ENCODE assay signal across 12 cellular contexts in the genomic region with DNA sequence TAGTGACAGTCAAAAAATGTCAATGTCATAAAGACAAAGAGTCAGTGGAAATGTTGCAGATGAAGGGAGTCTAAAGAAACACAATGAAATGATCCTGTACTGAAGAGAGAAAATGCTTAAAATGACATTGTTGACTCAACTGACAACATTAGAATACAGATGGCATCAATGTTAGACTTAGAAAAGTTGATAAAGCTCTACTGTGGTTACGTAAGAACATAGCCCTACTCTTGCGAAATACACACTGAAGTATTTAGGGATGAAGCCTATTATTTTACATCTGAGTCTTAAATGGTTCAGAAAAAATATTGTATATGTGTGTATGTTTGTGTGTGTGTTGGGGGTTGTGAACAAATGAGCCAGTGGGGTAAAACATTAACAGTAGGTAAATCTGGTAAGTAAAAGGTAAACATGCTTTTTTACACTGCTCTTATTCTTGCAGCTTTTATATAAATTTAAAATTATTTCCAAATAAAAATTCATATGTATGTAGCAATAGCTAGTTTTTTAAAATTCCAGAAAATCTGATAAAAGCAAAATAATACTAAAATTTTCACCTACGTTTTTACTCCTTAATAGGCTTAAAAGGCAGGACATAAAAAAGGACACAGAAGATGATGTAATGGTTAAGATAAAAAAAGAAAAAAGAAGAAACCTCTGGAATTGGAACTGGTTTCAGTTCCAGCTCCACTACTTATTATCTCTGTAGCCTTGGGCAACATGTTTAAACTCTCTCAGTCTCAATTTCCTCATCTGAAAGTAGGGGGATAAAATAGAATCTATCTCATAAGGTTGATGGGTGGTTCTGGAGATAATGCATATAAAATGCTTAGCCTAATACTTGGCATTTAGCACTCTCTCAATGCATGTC. TPM values are rescaled to one million over a fixed set of nuclear protein-coding genes. Genes with fewer than 3 reads are reported as not detected.
DNase-seq lines count a peak whose midpoint lies in the region; ATAC-seq and TF ChIP-seq lines count a peak whose summit lies in the region.
"Had no signal": no experiment of that assay in that cellular context is flagged by ENCODE, and none has a peak within 500 bp of the region (broad histone marks: within the 10 kb centered on the region; RNA-seq: fewer than 3 reads in every experiment).

No MANE protein-coding gene starts in this region.

- POLR2A ChIA-PET in GM10248 (lab: Yijun Ruan, JAX), result no interaction called here

- H3K4me3 Mint-ChIP-seq in stimulated activated naive B cell treated with anti-CD40 and anti-IgM and Interleukin-4, amounts not matched to agents 10 μg/mL and 1 μg/mL and 100 μg/mL, for 72 hours, result no peak overlapping the region
- H3K4me3 Mint-ChIP-seq: neural crest cell had no signal

- H3K36me3 ChIP-seq in SK-N-MC (ENCODE audit: insufficient read depth, low read length) (no peaks in the 10 kb centered on the region), skeletal muscle tissue (ENCODE audit: control insufficient read depth in 3 of 3, insufficient read depth in 3 of 3, low read length in 3 of 3) (peaks cover 0 to 4% (median 3%) of the 10 kb centered on the region in 3 donors)

- H3K9me3 ChIP-seq in SK-N-MC (ENCODE audit: low read depth, low read length) (no peaks in the 10 kb centered on the region), skeletal muscle tissue (ENCODE audit: control insufficient read depth in 3 of 3, low read length in 3 of 3) (no peaks in the 10 kb centered on the region)
- H3K9me3 ChIP-seq: testis had no signal

- ATAC-seq in HG02610 (IDR thresholded peaks at IDR 0.05; ENCODE audit: unreplicated experiment), result no peak
- ATAC-seq in stimulated activated naive B cell treated with anti-CD40 and anti-IgM and Interleukin-4, amounts not matched to agents 10 μg/mL and 1 μg/mL and 100 μg/mL, for 72 hours (replicated peaks), result no peak

- TF ChIP-seq CTCF in HL-60 (IDR thresholded peaks at IDR 0.05; ENCODE audit: insufficient read depth, low read length), result no peak
- no peak for TF ChIP-seq CTCF in fibroblast of the aortic adventitia (IDR thresholded peaks at IDR 0.05; ENCODE audit: insufficient read depth, low read length)
- TF ChIP-seq CTCF in GM10248 (IDR thresholded peaks at IDR 0.05; ENCODE audit: control extremely low read depth, extremely low read depth, low read depth, missing control alignments), result no peak

- DNase-seq in HL-60 (ENCODE audit: low read depth in 1 of 2, low spot score in 1 of 2) (peak; percentile 10 to 38), SK-N-MC (ENCODE audit: low read depth, low spot score) (peak; percentile 58), fibroblast of the aortic adventitia (ENCODE audit: low read depth) (peak; percentile 79), GM10248 (ENCODE audit: extremely low spot score) (no peak), ecto neural progenitor cell (ENCODE audit: low spot score) (no peak)
- DNase-seq in stimulated activated naive B cell treated with anti-CD40 and anti-IgM and Interleukin-4, amounts not matched to agents 10 μg/mL and 1 μg/mL and 100 μg/mL, for 72 hours, result no peak
- DNase-seq: activated CD8-positive, alpha-beta memory T cell treated with anti-CD3 and anti-CD28 coated beads, Interleukin-2, amount 50 U/mL, for 48 hours; stimulated activated CD4-positive, alpha-beta T cell treated with anti-CD3 and anti-CD28 coated beads, Interleukin-4, amount 100 ng/mL, for 24 hours; testis had no signal

- H3K27me3 ChIP-seq in HL-60 (ENCODE audit: insufficient read depth, poor library complexity, severe bottlenecking) (no peaks in the 10 kb centered on the region), skeletal muscle tissue (ENCODE audit: control insufficient read depth in 3 of 3, insufficient read depth in 3 of 3, low read length in 3 of 3) (no peaks in the 10 kb centered on the region)
- H3K27me3 ChIP-seq: testis had no signal

- H3K27me3 Mint-ChIP-seq in stimulated activated naive B cell treated with anti-CD40 and anti-IgM and Interleukin-4, amounts not matched to agents 10 μg/mL and 1 μg/mL and 100 μg/mL, for 72 hours, result peaks cover 10 to 15% of the 10 kb centered on the region in 2 donors

- no peak overlapping the region for H3K4me3 ChIP-seq in HL-60 (replicated peaks; ENCODE audit: insufficient read depth, low read length)
- no peak overlapping the region for H3K4me3 ChIP-seq in SK-N-MC
- H3K4me3 ChIP-seq in fibroblast of the aortic adventitia (ENCODE audit: low read depth, low read length), result no peak overlapping the region
- no peak overlapping the region for H3K4me3 ChIP-seq in skeletal muscle tissue (ENCODE audit: low read length in 3 of 3)
- H3K4me3 ChIP-seq: testis had no signal

- H3K4me1 Mint-ChIP-seq in stimulated activated naive B cell treated with anti-CD40 and anti-IgM and Interleukin-4, amounts not matched to agents 10 μg/mL and 1 μg/mL and 100 μg/mL, for 72 hours, result no peaks in the 10 kb centered on the region
- H3K4me1 Mint-ChIP-seq: neural crest cell had no signal

- no peak overlapping the region for H3K9ac ChIP-seq in SK-N-MC (ENCODE audit: insufficient read length)
- H3K9ac ChIP-seq in skeletal muscle tissue (ENCODE audit: low read depth in 1 of 3, low read length in 3 of 3), result no peak overlapping the region

- no peak overlapping the region for H3K27ac Mint-ChIP-seq in stimulated activated naive B cell treated with anti-CD40 and anti-IgM and Interleukin-4, amounts not matched to agents 10 μg/mL and 1 μg/mL and 100 μg/mL, for 72 hours

- CTCF ChIA-PET in GM10248 (lab: Yijun Ruan, JAX), result interaction anchor here (1.2 kb wide), 1 partner anchor 88 kb away, joined by 3 read pairs; the partner anchor contains the start of gene SLC2A8

- H3K27ac ChIP-seq in HL-60 (replicated peaks), result no peak overlapping the region
- no peak overlapping the region; the same call in 1 of the 2 replicates for H3K27ac ChIP-seq in SK-N-MC
- peak overlapping the region; percentile 16 for H3K27ac ChIP-seq in skeletal muscle tissue (ENCODE audit: low read depth, low read length)
- H3K27ac ChIP-seq: testis had no signal

- H3K4me1 ChIP-seq in skeletal muscle tissue (ENCODE audit: control insufficient read depth in 3 of 3, insufficient read depth in 3 of 3, low read length in 3 of 3), result peaks cover 14 to 20% (median 19%) of the 10 kb centered on the region in 3 donors

- H3K36me3 Mint-ChIP-seq in stimulated activated naive B cell treated with anti-CD40 and anti-IgM and Interleukin-4, amounts not matched to agents 10 μg/mL and 1 μg/mL and 100 μg/mL, for 72 hours, result no peaks in the 10 kb centered on the region

- peaks cover 0 to 2% of the 10 kb centered on the region in 2 donors for H3K9me3 Mint-ChIP-seq in stimulated activated naive B cell treated with anti-CD40 and anti-IgM and Interleukin-4, amounts not matched to agents 10 μg/mL and 1 μg/mL and 100 μg/mL, for 72 hours
- H3K9me3 Mint-ChIP-seq: neural crest cell had no signal

RNA-seq across cellular contexts. Expression of gene GARNL3, which starts 44.2 kb away (rescaled TPM):
- 1.1 and 2.5 TPM in 2 replicates for total RNA-seq in fibroblast of the aortic adventitia (ENCODE audit: low replicate concordance)
- 21.9 TPM for total RNA-seq in skeletal muscle tissue

Comparison
In these comparisons a context has a peak if more than half of its experiments do, and no peak if none do; other contexts are left out.
1. DNase-seq: peak in HL-60 (2 of 2), SK-N-MC (single experiment) and fibroblast of the aortic adventitia (single experiment); none in stimulated activated naive B cell treated with anti-CD40 and anti-IgM and Interleukin-4, amounts not matched to agents 10 μg/mL and 1 μg/mL and 100 μg/mL, for 72 hours (single experiment), GM10248 (single experiment) and ecto neural progenitor cell (single experiment).